Comparison of ENCODE assay signal across 8 cellular contexts in the genomic region with DNA sequence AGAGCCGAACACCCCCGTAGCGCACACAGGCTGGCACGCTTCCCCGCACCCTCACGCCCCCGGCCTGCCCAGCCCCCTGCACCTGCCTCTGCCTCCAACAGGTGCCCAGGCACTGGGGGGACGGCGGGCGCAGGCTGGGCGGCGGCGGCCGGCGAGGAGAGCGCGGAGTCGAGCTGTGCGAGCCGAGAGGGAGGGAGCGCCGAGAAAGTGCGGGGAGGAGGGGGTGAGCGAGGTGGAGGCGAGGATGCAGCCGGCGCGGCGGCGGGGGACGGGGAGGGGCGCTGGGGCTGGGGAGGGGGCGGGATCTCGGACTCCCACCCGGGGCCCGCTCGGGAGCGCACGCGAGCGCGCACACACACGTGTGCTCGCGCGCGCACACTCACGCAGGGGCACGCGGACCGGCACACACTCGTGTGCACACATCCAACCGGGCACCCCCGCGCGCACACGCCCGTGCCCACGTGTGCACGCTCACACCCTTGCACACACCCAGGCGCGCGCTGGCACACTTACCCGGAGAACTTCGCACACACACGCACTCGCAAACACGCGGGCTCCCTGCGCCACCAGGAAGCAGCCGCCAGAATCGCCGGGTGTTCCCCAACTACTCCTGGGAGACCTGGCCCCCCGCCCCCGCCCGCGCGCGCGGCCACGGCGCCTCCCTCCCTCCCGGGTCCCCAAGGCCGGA. TPM values are rescaled to one million over a fixed set of nuclear protein-coding genes. Genes with fewer than 3 reads are reported as not detected.
DNase-seq lines count a peak whose midpoint lies in the region; ATAC-seq lines count a peak whose summit lies in the region.

A gene (minus strand): TSS at position 211 of the 688 bp plus-strand sequence. CDS start 805 bp downstream, outside the sequence.

- no peaks in the 10 kb centered on the region for H3K9me3 Mint-ChIP-seq in activated naive CD4-positive, alpha-beta T cell treated with anti-CD3 and anti-CD28 coated beads for 36 hours

- H3K4me3 Mint-ChIP-seq in activated naive CD4-positive, alpha-beta T cell treated with anti-CD3 and anti-CD28 coated beads for 36 hours, result peak within 1 kb of the TSS; percentile 72

- peaks cover 15% of the 10 kb centered on the region for H3K27me3 ChIP-seq in iPS-15b (ENCODE audit: control insufficient read depth, insufficient read depth, low read length)

- H3K4me3 ChIP-seq in iPS-15b (ENCODE audit: low read depth, low read length), result peak within 1 kb of the TSS; percentile 68

- intact Hi-C loops in activated naive CD4-positive, alpha-beta T cell treated with anti-CD3 and anti-CD28 coated beads for 36 hours (cut with micrococcal nuclease), result loop anchor here (1.0 kb wide), 1 partner anchor 21 kb away; no protein-coding TSS in a partner anchor
- intact Hi-C loops in posterior vena cava (cut with DNase I), result no loop called here

- peak within 1 kb of the TSS; percentile 43; the same call in 1 of the 2 replicates for H3K9ac ChIP-seq in ES-I3 (ENCODE audit: low read depth, low read length)
- H3K9ac ChIP-seq in iPS-15b (ENCODE audit: low read depth, low read length), result no peak within 1 kb of the TSS

- CTCF ChIA-PET in activated naive CD4-positive, alpha-beta T cell treated with anti-CD3 and anti-CD28 coated beads for 36 hours (lab: Charles Lee), result interaction anchor here (0.6 kb wide), 1 partner anchor 310 kb away, joined by 3 read pairs; no protein-coding TSS in a partner anchor

- H3K9me3 ChIP-seq in ES-I3 (ENCODE audit: control insufficient read depth, insufficient read depth, low read length) (no peaks in the 10 kb centered on the region), iPS-15b (ENCODE audit: control insufficient read depth, insufficient read depth, low read length) (no peaks in the 10 kb centered on the region)

- ATAC-seq in HG03354 (IDR thresholded peaks at IDR 0.05; ENCODE audit: poor library complexity, severe bottlenecking, unreplicated experiment), result no peak

- no peaks in the 10 kb centered on the region for H3K36me3 ChIP-seq in ES-I3 (ENCODE audit: insufficient read depth, low read length)
- peaks cover 8% of the 10 kb centered on the region for H3K36me3 ChIP-seq in iPS-15b (ENCODE audit: control insufficient read depth, insufficient read depth, low read length)

- H3K36me3 Mint-ChIP-seq in activated naive CD4-positive, alpha-beta T cell treated with anti-CD3 and anti-CD28 coated beads for 36 hours (ENCODE audit: low read depth), result no peaks in the 10 kb centered on the region

- no peaks in the 10 kb centered on the region; the same call in 1 of the 2 replicates for H3K4me1 ChIP-seq in ES-I3 (ENCODE audit: insufficient read depth, low read length)
- no peaks in the 10 kb centered on the region for H3K4me1 ChIP-seq in iPS-15b (ENCODE audit: control insufficient read depth, insufficient read depth, low read length)

- H3K4me1 Mint-ChIP-seq in activated naive CD4-positive, alpha-beta T cell treated with anti-CD3 and anti-CD28 coated beads for 36 hours (ENCODE audit: low read depth), result peaks cover 7% of the 10 kb centered on the region

- H3K27ac Mint-ChIP-seq in activated naive CD4-positive, alpha-beta T cell treated with anti-CD3 and anti-CD28 coated beads for 36 hours, result no peak within 1 kb of the TSS

- DNase-seq in NCI-H1105 treated with DMSO at 0.1 percent for 48 hours (lab: John Stamatoyannopoulos, UW), result peak; percentile 40
- peak; percentile 47 for DNase-seq in activated naive CD4-positive, alpha-beta T cell treated with anti-CD3 and anti-CD28 coated beads for 36 hours
- peak in 5 of 6 experiments; percentile 5 to 38 (median 20) for DNase-seq in stimulated activated naive CD4-positive, alpha-beta T cell (lab: John Stamatoyannopoulos, UW)
- no peak for DNase-seq in kidney glomerular epithelial cell (lab: John Stamatoyannopoulos, UW)
- no peak for DNase-seq in posterior vena cava (ENCODE audit: low spot score)

- H3K27me3 Mint-ChIP-seq in activated naive CD4-positive, alpha-beta T cell treated with anti-CD3 and anti-CD28 coated beads for 36 hours (ENCODE audit: low read depth), result peaks cover 18% of the 10 kb centered on the region

RNA-seq across cellular contexts. Expression of the gene that starts here (rescaled TPM):
- total RNA-seq in activated naive CD4-positive, alpha-beta T cell treated with anti-CD3 and anti-CD28 coated beads for 36 hours, result under 1 TPM; 0.64 to 0.86 TPM
- under 1 TPM; 0.28 to 0.33 TPM for total RNA-seq in posterior vena cava

Comparison
In these comparisons a context has a peak if more than half of its experiments do, and no peak if none do; other contexts are left out.
1. Peak in DNase-seq in activated naive CD4-positive, alpha-beta T cell treated with anti-CD3 and anti-CD28 coated beads for 36 hours; RNA of the gene not detected or under 1 TPM.
2. DNase-seq: peak in NCI-H1105 treated with DMSO at 0.1 percent for 48 hours (single experiment) and stimulated activated naive CD4-positive, alpha-beta T cell (5 of 6); none in kidney glomerular epithelial cell (single experiment) and posterior vena cava (single experiment).